Comparison of ENCODE assay signal across 24 cellular contexts in genomic region chr2:231111987-231112386, GRCh38. TPM values are rescaled to one million over a fixed set of nuclear protein-coding genes. Genes with fewer than 3 reads are reported as not detected.
DNase-seq lines count a peak whose midpoint lies in the region; TF ChIP-seq lines count a peak whose summit lies in the region.
"Had no signal": no experiment of that assay in that cellular context is flagged by ENCODE, and none has a peak within 500 bp of the region (broad histone marks: within the 10 kb centered on the region; RNA-seq: fewer than 3 reads in every experiment).

No MANE protein-coding gene starts in this region.

- DNase-seq in GM03348 (ENCODE audit: low spot score) = peak; percentile 47
- DNase-seq in SJSA1 (ENCODE audit: low read depth in 1 of 2, low spot score in 2 of 2) = peak in 1 of 2 experiments; percentile 47
- DNase-seq in fibroblast of mammary gland (ENCODE audit: low read depth) = peak; percentile 50
- no peak for DNase-seq in osteocyte (ENCODE audit: extremely low spot score, unreplicated experiment)
- DNase-seq in HuH-7 (ENCODE audit: low spot score) = no peak
- no peak for DNase-seq in midbrain (lab: John Stamatoyannopoulos, UW)
- no peak for DNase-seq in Ammon's horn (ENCODE audit: low spot score)
- DNase-seq in KBM-7 = no peak
- DNase-seq: activated B cell treated with CpG ODN at 0.5 μM for 24 hours, amniotic stem cell, BE2C, islet precursor cell, NCI-H1417 treated with DMSO at 0.1 percent for 48 hours, occipital lobe, T-helper 2 cell, thyroid gland had no signal

- no peaks in the 10 kb centered on the region for H3K27me3 ChIP-seq in SJSA1 (replicated peaks)
- H3K27me3 ChIP-seq: BE2C, thyroid gland had no signal

- peak overlapping the region; percentile 21; the same call in 1 of the 2 replicates for H3K27ac ChIP-seq in SJSA1
- H3K27ac ChIP-seq: coronary artery, HL-60, KMS-11, thyroid gland had no signal

- peaks cover 41% of the 10 kb centered on the region for H3K36me3 ChIP-seq in SJSA1

- H3K9me3 ChIP-seq in SJSA1 (replicated peaks) = no peaks in the 10 kb centered on the region
- H3K9me3 ChIP-seq: BE2C, thyroid gland had no signal

- no peaks in the 10 kb centered on the region for H3K9me3 Mint-ChIP-seq in osteocyte (ENCODE audit: unreplicated experiment)
- H3K9me3 Mint-ChIP-seq: activated B cell treated with CpG ODN at 0.5 μM for 24 hours; activated T-helper 2 cell treated with anti-CD3 and anti-CD28 coated beads, Interferon-gamma antibody, Interleukin-2, Interleukin-4, amounts not matched to agents 10 μg/mL and 5 μg/mL and 100 μg/mL, durations not matched to agents 14 hours and 24 hours and 36 hours had no signal

- peaks cover 74% of the 10 kb centered on the region for H3K4me1 Mint-ChIP-seq in osteocyte (ENCODE audit: unreplicated experiment)
- H3K4me1 Mint-ChIP-seq: activated B cell treated with CpG ODN at 0.5 μM for 24 hours had no signal

- H3K4me3 ChIP-seq in SJSA1 = no peak overlapping the region
- no peak overlapping the region for H3K4me3 ChIP-seq in fibroblast of mammary gland (ENCODE audit: control insufficient read depth, low read depth, low read length)
- H3K4me3 ChIP-seq: coronary artery, thyroid gland had no signal

- TF ChIP-seq CTCF in fibroblast of mammary gland (conservative IDR thresholded peaks at IDR 0.05; ENCODE audit: control insufficient read depth, insufficient read depth, low read depth, low read length) = no peak
- TF ChIP-seq CTCF in osteocyte (IDR thresholded peaks at IDR 0.05) = no peak

- H3K27ac Mint-ChIP-seq in osteocyte (ENCODE audit: unreplicated experiment) = peak overlapping the region; percentile 97
- H3K27ac Mint-ChIP-seq: activated B cell treated with CpG ODN at 0.5 μM for 24 hours; activated T-helper 2 cell treated with anti-CD3 and anti-CD28 coated beads, Interferon-gamma antibody, Interleukin-2, Interleukin-4, amounts not matched to agents 10 μg/mL and 5 μg/mL and 100 μg/mL, durations not matched to agents 14 hours and 24 hours and 36 hours had no signal

- peaks cover 34% of the 10 kb centered on the region for H3K4me1 ChIP-seq in SJSA1 (replicated peaks)
- H3K4me1 ChIP-seq: BE2C had no signal

- H3K36me3 Mint-ChIP-seq in osteocyte (ENCODE audit: unreplicated experiment) = peaks cover 33% of the 10 kb centered on the region

- H3K4me3 Mint-ChIP-seq in osteocyte (ENCODE audit: unreplicated experiment) = no peak overlapping the region
- H3K4me3 Mint-ChIP-seq: activated B cell treated with CpG ODN at 0.5 μM for 24 hours had no signal

- in situ Hi-C loops in KBM-7 (cut with MboI; ENCODE audit: low pct_unique_long_range_greater_than_20kb, low sequenced_read_pairs) = no loop called here

- H3K27me3 Mint-ChIP-seq in osteocyte (ENCODE audit: unreplicated experiment) = no peaks in the 10 kb centered on the region
- H3K27me3 Mint-ChIP-seq: activated B cell treated with CpG ODN at 0.5 μM for 24 hours had no signal

RNA-seq across cellular contexts. Expression of gene HTR2B, which starts 12.9 kb away (rescaled TPM):
- total RNA-seq in SJSA1 (2014; rRNA removed; shearing (Covaris generic)) = 0.21 TPM in 1 of 2 replicates, not detected in the other
- 3.1 and 3.9 TPM in 2 replicates for total RNA-seq in osteocyte
- total RNA-seq: activated B cell treated with CpG ODN at 0.5 μM for 24 hours; activated CD8-positive, alpha-beta memory T cell treated with anti-CD3 and anti-CD28 coated beads for 36 hours; activated T-helper 2 cell treated with anti-CD3 and anti-CD28 coated beads, Interferon-gamma antibody, Interleukin-2, Interleukin-4, amounts not matched to agents 10 μg/mL and 5 μg/mL and 100 μg/mL, durations not matched to agents 14 hours and 24 hours and 36 hours; mononuclear cell; NCI-H460; Right ventricle myocardium inferior had no signal

RNA-seq across cellular contexts. Expression of gene PSMD1, which starts 55.3 kb away (rescaled TPM):
- 158 and 164 TPM in 2 replicates for total RNA-seq in SJSA1 (2014; rRNA removed; shearing (Covaris generic))
- 108 and 112 TPM in 2 replicates for total RNA-seq in osteocyte

Comparison
In these comparisons a context has a peak if more than half of its experiments do, and no peak if none do; other contexts are left out.
1. DNase-seq: peak in GM03348 (single experiment) and fibroblast of mammary gland (single experiment); none in osteocyte (single experiment), HuH-7 (single experiment), midbrain (single experiment), Ammon's horn (single experiment) and KBM-7 (single experiment).